10 cellular contexts compared by ENCODE assay signal in genomic region chr10:124285587-124286527, GRCh38.
DNase-seq lines count a peak whose midpoint lies in the region; ATAC-seq and TF ChIP-seq lines count a peak whose summit lies in the region.
"Had no signal": no experiment of that assay in that cellular context is flagged by ENCODE, and none has a peak within 500 bp of the region (broad histone marks: within the 10 kb centered on the region; RNA-seq: fewer than 3 reads in every experiment).

No MANE protein-coding gene starts in this region.

- ATAC-seq in GM21423 (IDR thresholded peaks at IDR 0.05; ENCODE audit: unreplicated experiment) (peak; percentile 78), HG03460 (IDR thresholded peaks at IDR 0.05; ENCODE audit: unreplicated experiment) (peak; percentile 75)
- no peak for ATAC-seq in CD4-positive, alpha-beta T cell (ENCODE audit: poor library complexity)

- H3K27me3 ChIP-seq in CD4-positive, alpha-beta T cell (ENCODE audit: control insufficient read depth, insufficient read depth, low read length): no peaks in the 10 kb centered on the region
- H3K27me3 ChIP-seq in H7 (ENCODE audit: control insufficient read depth, insufficient read depth, low read length): no peaks in the 10 kb centered on the region; the same call in 1 of the 2 replicates

- POLR2A ChIA-PET in CD4-positive, alpha-beta T cell (lab: Charles Lee): no interaction called here

- H3K4me3 ChIP-seq in GM08714 (ENCODE audit: low read length) (peak overlapping the region; percentile 5; the same call in 1 of the 2 replicates), H7 (ENCODE audit: insufficient read depth, low read depth, low read length) (no peak overlapping the region)

- H3K27ac Mint-ChIP-seq in CD4-positive, alpha-beta T cell: no peak overlapping the region
- H3K27ac Mint-ChIP-seq: stimulated activated naive CD8-positive, alpha-beta T cell treated with anti-CD3 and anti-CD28 coated beads, Interleukin-15, Interleukin-2, amounts not matched to agents 100 ng/mL and 50 ng/mL, for 24 hours had no signal

- no peaks in the 10 kb centered on the region for H3K27me3 Mint-ChIP-seq in CD4-positive, alpha-beta T cell
- H3K27me3 Mint-ChIP-seq: stimulated activated naive CD8-positive, alpha-beta T cell treated with anti-CD3 and anti-CD28 coated beads, Interleukin-15, Interleukin-2, amounts not matched to agents 100 ng/mL and 50 ng/mL, for 24 hours had no signal

- CTCF ChIA-PET in CD4-positive, alpha-beta T cell (lab: Charles Lee): no interaction called here

- DNase-seq in fibroblast of peridontal ligament (ENCODE audit: extremely low read depth) (peak; percentile 3), NCI-H1048 (lab: John Stamatoyannopoulos, UW) (no peak), NCI-H1092 treated with DMSO at 0.1 percent for 48 hours (lab: John Stamatoyannopoulos, UW) (no peak), H7 (no peak)
- no peak for DNase-seq in CD4-positive, alpha-beta T cell
- DNase-seq: mammary epithelial cell had no signal

- no peaks in the 10 kb centered on the region for H3K9me3 Mint-ChIP-seq in CD4-positive, alpha-beta T cell
- H3K9me3 Mint-ChIP-seq: stimulated activated naive CD8-positive, alpha-beta T cell treated with anti-CD3 and anti-CD28 coated beads, Interleukin-15, Interleukin-2, amounts not matched to agents 100 ng/mL and 50 ng/mL, for 24 hours had no signal

- H3K36me3 Mint-ChIP-seq in CD4-positive, alpha-beta T cell (ENCODE audit: low read depth): no peaks in the 10 kb centered on the region

- no peak overlapping the region for H3K4me3 Mint-ChIP-seq in CD4-positive, alpha-beta T cell
- H3K4me3 Mint-ChIP-seq: stimulated activated naive CD8-positive, alpha-beta T cell treated with anti-CD3 and anti-CD28 coated beads, Interleukin-15, Interleukin-2, amounts not matched to agents 100 ng/mL and 50 ng/mL, for 24 hours had no signal

- no peak overlapping the region for H3K27ac ChIP-seq in CD4-positive, alpha-beta T cell (ENCODE audit: low read depth, low read length)

- H3K4me1 Mint-ChIP-seq in CD4-positive, alpha-beta T cell (ENCODE audit: low read depth): no peaks in the 10 kb centered on the region

- no peak for TF ChIP-seq CTCF in CD4-positive, alpha-beta T cell (IDR thresholded peaks at IDR 0.05)

- intact Hi-C loops in CD4-positive, alpha-beta T cell (cut with DNase I, micrococcal nuclease): no loop called here

- H3K9me3 ChIP-seq in CD4-positive, alpha-beta T cell (ENCODE audit: control insufficient read depth, low read length): no peaks in the 10 kb centered on the region

- no peaks in the 10 kb centered on the region for H3K36me3 ChIP-seq in H7 (replicated peaks; ENCODE audit: control insufficient read depth, insufficient read depth, low read length)
